ENCODE assay signal across 1 cellular context in genomic region chr5:16737620-16738364, GRCh38.
TF ChIP-seq lines count a peak whose summit lies in the region.

No MANE protein-coding gene starts in this region.

TF ChIP-seq in HepG2, 621 proteins besides CTCF, POLR2A, EP300 and RAD21 (continued from another document):
- TF ChIP-seq, protein P1, sequence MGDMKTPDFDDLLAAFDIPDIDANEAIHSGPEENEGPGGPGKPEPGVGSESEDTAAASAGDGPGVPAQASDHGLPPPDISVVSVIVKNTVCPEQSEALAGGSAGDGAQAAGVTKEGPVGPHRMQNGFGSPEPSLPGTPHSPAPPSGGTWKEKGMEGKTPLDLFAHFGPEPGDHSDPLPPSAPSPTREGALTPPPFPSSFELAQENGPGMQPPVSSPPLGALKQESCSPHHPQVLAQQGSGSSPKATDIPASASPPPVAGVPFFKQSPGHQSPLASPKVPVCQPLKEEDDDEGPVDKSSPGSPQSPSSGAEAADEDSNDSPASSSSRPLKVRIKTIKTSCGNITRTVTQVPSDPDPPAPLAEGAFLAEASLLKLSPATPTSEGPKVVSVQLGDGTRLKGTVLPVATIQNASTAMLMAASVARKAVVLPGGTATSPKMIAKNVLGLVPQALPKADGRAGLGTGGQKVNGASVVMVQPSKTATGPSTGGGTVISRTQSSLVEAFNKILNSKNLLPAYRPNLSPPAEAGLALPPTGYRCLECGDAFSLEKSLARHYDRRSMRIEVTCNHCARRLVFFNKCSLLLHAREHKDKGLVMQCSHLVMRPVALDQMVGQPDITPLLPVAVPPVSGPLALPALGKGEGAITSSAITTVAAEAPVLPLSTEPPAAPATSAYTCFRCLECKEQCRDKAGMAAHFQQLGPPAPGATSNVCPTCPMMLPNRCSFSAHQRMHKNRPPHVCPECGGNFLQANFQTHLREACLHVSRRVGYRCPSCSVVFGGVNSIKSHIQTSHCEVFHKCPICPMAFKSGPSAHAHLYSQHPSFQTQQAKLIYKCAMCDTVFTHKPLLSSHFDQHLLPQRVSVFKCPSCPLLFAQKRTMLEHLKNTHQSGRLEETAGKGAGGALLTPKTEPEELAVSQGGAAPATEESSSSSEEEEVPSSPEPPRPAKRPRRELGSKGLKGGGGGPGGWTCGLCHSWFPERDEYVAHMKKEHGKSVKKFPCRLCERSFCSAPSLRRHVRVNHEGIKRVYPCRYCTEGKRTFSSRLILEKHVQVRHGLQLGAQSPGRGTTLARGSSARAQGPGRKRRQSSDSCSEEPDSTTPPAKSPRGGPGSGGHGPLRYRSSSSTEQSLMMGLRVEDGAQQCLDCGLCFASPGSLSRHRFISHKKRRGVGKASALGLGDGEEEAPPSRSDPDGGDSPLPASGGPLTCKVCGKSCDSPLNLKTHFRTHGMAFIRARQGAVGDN (CRISPR knock-in tag; IDR thresholded peaks at IDR 0.05), result peak; percentile 28; the same call in 1 of the 2 replicates
- TF ChIP-seq NAIF1 (CRISPR knock-in tag; IDR thresholded peaks at IDR 0.05; ENCODE audit: borderline replicate concordance), result no peak
- TF ChIP-seq TCF7 (IDR thresholded peaks at IDR 0.05; ENCODE audit: low read depth), result peak; percentile 38; the same call in 1 of the 2 replicates
- TF ChIP-seq, protein P2, sequence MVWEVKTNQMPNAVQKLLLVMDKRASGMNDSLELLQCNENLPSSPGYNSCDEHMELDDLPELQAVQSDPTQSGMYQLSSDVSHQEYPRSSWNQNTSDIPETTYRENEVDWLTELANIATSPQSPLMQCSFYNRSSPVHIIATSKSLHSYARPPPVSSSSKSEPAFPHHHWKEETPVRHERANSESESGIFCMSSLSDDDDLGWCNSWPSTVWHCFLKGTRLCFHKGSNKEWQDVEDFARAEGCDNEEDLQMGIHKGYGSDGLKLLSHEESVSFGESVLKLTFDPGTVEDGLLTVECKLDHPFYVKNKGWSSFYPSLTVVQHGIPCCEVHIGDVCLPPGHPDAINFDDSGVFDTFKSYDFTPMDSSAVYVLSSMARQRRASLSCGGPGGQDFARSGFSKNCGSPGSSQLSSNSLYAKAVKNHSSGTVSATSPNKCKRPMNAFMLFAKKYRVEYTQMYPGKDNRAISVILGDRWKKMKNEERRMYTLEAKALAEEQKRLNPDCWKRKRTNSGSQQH (CRISPR knock-in tag; IDR thresholded peaks at IDR 0.05; ENCODE audit: low read depth), result peak; percentile 34; the same call in 1 of the 2 replicates
- TF ChIP-seq SIN3A (IDR thresholded peaks at IDR 0.05; ENCODE audit: borderline replicate concordance, low read depth, low read length), result peak; percentile 42; the same call in 1 of the 2 replicates
- TF ChIP-seq THRA (CRISPR knock-in tag; IDR thresholded peaks at IDR 0.05; ENCODE audit: borderline replicate concordance), result 0 out of 2 replicates have a peak, but pooled peaks have one; percentile 17
- TF ChIP-seq RBAK (CRISPR knock-in tag; IDR thresholded peaks at IDR 0.05), result no peak
- TF ChIP-seq, protein P3, sequence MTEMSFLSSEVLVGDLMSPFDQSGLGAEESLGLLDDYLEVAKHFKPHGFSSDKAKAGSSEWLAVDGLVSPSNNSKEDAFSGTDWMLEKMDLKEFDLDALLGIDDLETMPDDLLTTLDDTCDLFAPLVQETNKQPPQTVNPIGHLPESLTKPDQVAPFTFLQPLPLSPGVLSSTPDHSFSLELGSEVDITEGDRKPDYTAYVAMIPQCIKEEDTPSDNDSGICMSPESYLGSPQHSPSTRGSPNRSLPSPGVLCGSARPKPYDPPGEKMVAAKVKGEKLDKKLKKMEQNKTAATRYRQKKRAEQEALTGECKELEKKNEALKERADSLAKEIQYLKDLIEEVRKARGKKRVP (CRISPR knock-in tag; IDR thresholded peaks at IDR 0.05), result 0 out of 4 replicates have a peak, but pooled peaks of 1 of the 2 experiments have one; percentile 12
- peak; percentile 60 for TF ChIP-seq KAT7 (CRISPR knock-in tag; IDR thresholded peaks at IDR 0.05; ENCODE audit: borderline replicate concordance)
- TF ChIP-seq ZSCAN25 (CRISPR knock-in tag; IDR thresholded peaks at IDR 0.05), result peak; percentile 91
- 0 out of 2 replicates have a peak, but pooled peaks have one; percentile 15 for TF ChIP-seq DMAP1 (CRISPR knock-in tag; IDR thresholded peaks at IDR 0.05)
- TF ChIP-seq HDAC1 (CRISPR knock-in tag; IDR thresholded peaks at IDR 0.05), result peak; percentile 33; the same call in 1 of the 2 replicates
